Comparison of ENCODE assay signal across 8 cellular contexts in genomic region chr17:63446981-63447687, GRCh38. TPM values are rescaled to one million over a fixed set of nuclear protein-coding genes. Genes with fewer than 3 reads are reported as not detected.
A peak's percentile ranks its signal among the peaks of the same experiment; 100 is the strongest.
DNase-seq lines count a peak whose midpoint lies in the region; ATAC-seq and TF ChIP-seq lines count a peak whose summit lies in the region.

No MANE protein-coding gene starts in this region.

- peaks cover 31% of the 10 kb centered on the region for H3K79me2 ChIP-seq in HCT116 (ENCODE audit: insufficient read depth, low read length)

- H3K27ac ChIP-seq in CD8-positive, alpha-beta T cell (ENCODE audit: low read depth, low read length) = peak overlapping the region; percentile 49
- peak overlapping the region; percentile 92 for H3K27ac ChIP-seq in HCT116 (ENCODE audit: low read depth, low read length)

- TF ChIP-seq RAD21 in HCT116 (IDR thresholded peaks at IDR 0.05; ENCODE audit: low read depth) = no peak

- TSS peak; percentile 77 for BruUV-seq in HCT116 (replicated peaks; lab: Mats Ljungman, UMichigan)

- TF ChIP-seq CTCF in CD8-positive, alpha-beta T cell (IDR thresholded peaks at IDR 0.05) = no peak
- TF ChIP-seq CTCF in HCT116 (IDR thresholded peaks at IDR 0.05 in 2 of 3, conservative IDR thresholded peaks at IDR 0.05 in 1 of 3; ENCODE audit: borderline replicate concordance in 1 of 3, insufficient read depth in 1 of 3, low read depth in 2 of 3, low read length in 2 of 3) (no peak), fibroblast of mammary gland (conservative IDR thresholded peaks at IDR 0.05; ENCODE audit: control insufficient read depth, insufficient read depth, low read depth, low read length) (no peak), progenitor cell of endocrine pancreas (IDR thresholded peaks at IDR 0.05; ENCODE audit: unreplicated experiment) (no peak)

- peak; percentile 25 for ATAC-seq in CD8-positive, alpha-beta T cell
- ATAC-seq in HCT116 = no peak

- peaks cover 12% of the 10 kb centered on the region for H3K4me1 ChIP-seq in CD8-positive, alpha-beta T cell (ENCODE audit: insufficient read depth, low read length)
- H3K4me1 ChIP-seq in HCT116 (ENCODE audit: control insufficient read depth in 1 of 2, insufficient read depth in 2 of 2, low read length in 2 of 2) = peaks cover 15 to 35% of the 10 kb centered on the region in 2 experiments

- no peaks in the 10 kb centered on the region for H3K9me3 Mint-ChIP-seq in CD8-positive, alpha-beta T cell
- no peaks in the 10 kb centered on the region for H3K9me3 Mint-ChIP-seq in activated T-cell treated with anti-CD3 and anti-CD28 coated beads, Interleukin-2, amount 50 U/mL, for 24 hours
- H3K9me3 Mint-ChIP-seq in progenitor cell of endocrine pancreas (ENCODE audit: low read depth) = no peaks in the 10 kb centered on the region

- no peaks in the 10 kb centered on the region for H3K27me3 ChIP-seq in CD8-positive, alpha-beta T cell (ENCODE audit: insufficient read depth, low read length)
- H3K27me3 ChIP-seq in HCT116 (ENCODE audit: insufficient read depth, low read length) = no peaks in the 10 kb centered on the region

- H3K9ac ChIP-seq in HCT116 (ENCODE audit: low read length) = peak overlapping the region; percentile 87

- H3K36me3 Mint-ChIP-seq in CD8-positive, alpha-beta T cell = no peaks in the 10 kb centered on the region
- H3K36me3 Mint-ChIP-seq in activated T-cell treated with anti-CD3 and anti-CD28 coated beads, Interleukin-2, amount 50 U/mL, for 24 hours (ENCODE audit: low read depth) = no peaks in the 10 kb centered on the region
- no peaks in the 10 kb centered on the region for H3K36me3 Mint-ChIP-seq in progenitor cell of endocrine pancreas (ENCODE audit: insufficient read depth)

- H3K4me1 Mint-ChIP-seq in CD8-positive, alpha-beta T cell (ENCODE audit: low read depth) = peaks cover 33% of the 10 kb centered on the region
- H3K4me1 Mint-ChIP-seq in activated T-cell treated with anti-CD3 and anti-CD28 coated beads, Interleukin-2, amount 50 U/mL, for 24 hours (ENCODE audit: low read depth) = peaks cover 28% of the 10 kb centered on the region
- H3K4me1 Mint-ChIP-seq in progenitor cell of endocrine pancreas (ENCODE audit: low read depth) = peaks cover 6% of the 10 kb centered on the region

- POLR2A ChIA-PET in CD8-positive, alpha-beta T cell (lab: Charles Lee) = interaction anchor here (0.7 to 2.1 kb wide), 11 partner anchors 8 to 388 kb away, joined by 3 to 10 read pairs (median 3); partner anchors contain the start of genes ACE, DCAF7 and MAP3K3
- POLR2A ChIA-PET in HCT116 (lab: Charles Lee) = interaction anchor here (0.5 to 4.8 kb wide), 2 partner anchors 12 to 55 kb away, joined by 3 to 23 read pairs; no protein-coding TSS in a partner anchor

- RAD21 ChIA-PET in HCT116 (lab: Charles Lee; ENCODE audit: low non-redundant PET in 1 of 2, low total read pairs in 2 of 2, uncharacterized antibody in 2 of 2, unreplicated experiment in 2 of 2) = no interaction called here

- no peaks in the 10 kb centered on the region for H3K9me2 ChIP-seq in HCT116 (ENCODE audit: insufficient read depth)

- H2AFZ ChIP-seq in HCT116 (ENCODE audit: low read depth, low read length, poor library complexity, severe bottlenecking) = no peak overlapping the region

- no peaks in the 10 kb centered on the region for H4K20me1 ChIP-seq in HCT116 (ENCODE audit: insufficient read depth)

- H3K4me3 ChIP-seq in CD8-positive, alpha-beta T cell (ENCODE audit: low read depth, low read length) = peak overlapping the region; percentile 59
- peak overlapping the region; percentile 85 to 86 for H3K4me3 ChIP-seq in HCT116 (replicated peaks in 1 of 2; ENCODE audit: low read depth in 1 of 2, low read length in 2 of 2)
- peak overlapping the region; percentile 31 for H3K4me3 ChIP-seq in fibroblast of mammary gland (ENCODE audit: control insufficient read depth, low read depth, low read length)

- DNase-seq in CD8-positive, alpha-beta T cell = peak in 6 of 7 experiments; percentile 7 to 63 (median 35)
- no peak for DNase-seq in HCT116 (ENCODE audit: low read depth, low spot score)
- DNase-seq in NCI-H345 (lab: John Stamatoyannopoulos, UW) = peak; percentile 67
- DNase-seq in activated T-cell treated with anti-CD3 and anti-CD28 coated beads, Interleukin-2, amount 50 U/mL, for 24 hours = peak; percentile 80
- DNase-seq in fibroblast of mammary gland (ENCODE audit: low read depth) = no peak
- DNase-seq in progenitor cell of endocrine pancreas (ENCODE audit: low spot score, unreplicated experiment) = no peak
- no peak for DNase-seq in cerebellar cortex (ENCODE audit: low spot score)
- no peak for DNase-seq in NCI-H446 treated with DMSO at 0.1 percent for 48 hours (lab: John Stamatoyannopoulos, UW)

- no peaks in the 10 kb centered on the region for H3K9me3 ChIP-seq in CD8-positive, alpha-beta T cell (ENCODE audit: low read length)
- H3K9me3 ChIP-seq in HCT116 (ENCODE audit: control insufficient read depth in 1 of 2, insufficient read depth in 1 of 2, low read depth in 1 of 2, low read length in 2 of 2) = no peaks in the 10 kb centered on the region

- CTCF ChIA-PET in CD8-positive, alpha-beta T cell (lab: Charles Lee) = interaction anchor here (1.3 to 12.1 kb wide), 4 partner anchors 12 to 165 kb away, joined by 4 to 105 read pairs (median 16); no protein-coding TSS in a partner anchor
- CTCF ChIA-PET in HCT116 (lab: Charles Lee) = interaction anchor here (3.4 kb wide), 1 partner anchor 12 kb away, joined by 43 read pairs; no protein-coding TSS in a partner anchor

- no peaks in the 10 kb centered on the region for H3K36me3 ChIP-seq in CD8-positive, alpha-beta T cell (ENCODE audit: insufficient read depth, low read length)
- H3K36me3 ChIP-seq in HCT116 (ENCODE audit: control insufficient read depth in 1 of 2, insufficient read depth in 2 of 2, low read length in 2 of 2) = no peaks in the 10 kb centered on the region

- peak; percentile 29 for TF ChIP-seq POLR2A in HCT116 (IDR thresholded peaks at IDR 0.05; ENCODE audit: borderline replicate concordance, extremely low read depth, insufficient read depth, insufficient read length)

- peak overlapping the region; percentile 76 for H3K4me3 Mint-ChIP-seq in CD8-positive, alpha-beta T cell
- peak overlapping the region; percentile 63 for H3K4me3 Mint-ChIP-seq in activated T-cell treated with anti-CD3 and anti-CD28 coated beads, Interleukin-2, amount 50 U/mL, for 24 hours
- H3K4me3 Mint-ChIP-seq in progenitor cell of endocrine pancreas (ENCODE audit: low read depth) = peak overlapping the region; percentile 46

- peak overlapping the region; percentile 79 for H3K27ac Mint-ChIP-seq in CD8-positive, alpha-beta T cell
- peak overlapping the region; percentile 84 for H3K27ac Mint-ChIP-seq in activated T-cell treated with anti-CD3 and anti-CD28 coated beads, Interleukin-2, amount 50 U/mL, for 24 hours
- peak overlapping the region; percentile 62 for H3K27ac Mint-ChIP-seq in progenitor cell of endocrine pancreas

- H3K4me2 ChIP-seq in HCT116 (ENCODE audit: low read length) = peak overlapping the region; percentile 98

- intact Hi-C loops in CD8-positive, alpha-beta T cell (cut with DNase I, micrococcal nuclease) = loop anchor here in 1 of 2 experiments (1.0 kb wide), 1 partner anchor 30 kb away; the partner anchor contains the start of gene ACE
- intact Hi-C loops in HCT116 (cut with micrococcal nuclease) = loop anchor here (2.0 kb wide), 2 partner anchors 32 to 176 kb away; partner anchors contain the start of gene MAP3K3

- H3K27me3 Mint-ChIP-seq in CD8-positive, alpha-beta T cell (ENCODE audit: low read depth) = no peaks in the 10 kb centered on the region
- H3K27me3 Mint-ChIP-seq in activated T-cell treated with anti-CD3 and anti-CD28 coated beads, Interleukin-2, amount 50 U/mL, for 24 hours = peaks cover 3% of the 10 kb centered on the region
- peaks cover 18% of the 10 kb centered on the region for H3K27me3 Mint-ChIP-seq in progenitor cell of endocrine pancreas

TF ChIP-seq in HCT116, 20 proteins besides CTCF, POLR2A, EP300 and RAD21:
- TF ChIP-seq ATF3 (IDR thresholded peaks at IDR 0.05) (no peak), ZFX (IDR thresholded peaks at IDR 0.05) (no peak), EZH2phosphoT487 (IDR thresholded peaks at IDR 0.05; ENCODE audit: borderline replicate concordance) (no peak)

RNA-seq across cellular contexts. Expression of gene CYB561, which starts 1.0 kb away (rescaled TPM):
- 10 to 100 TPM; 13.7 to 14.9 TPM for total RNA-seq in CD8-positive, alpha-beta T cell
- total RNA-seq in HCT116 (2021; ENCODE audit: unreplicated experiment) (67.6 TPM), progenitor cell of endocrine pancreas (34.5 and 37.3 TPM in 2 replicates)
- 50.7 and 81.3 TPM in 2 replicates for polyA plus RNA-seq in HCT116 (2012)

RNA-seq across cellular contexts. Expression of gene ACE, which starts 29.7 kb away (rescaled TPM):
- 1 to 10 TPM; 4.3 to 5.5 TPM for total RNA-seq in CD8-positive, alpha-beta T cell
- total RNA-seq in HCT116 (2021; ENCODE audit: unreplicated experiment) = 7.7 TPM
- 2.4 and 3.5 TPM in 2 replicates for polyA plus RNA-seq in HCT116 (2012)
- total RNA-seq in progenitor cell of endocrine pancreas = 6.4 and 6.8 TPM in 2 replicates

Comparison
In these comparisons a context has a peak if more than half of its experiments do, and no peak if none do; other contexts are left out.
1. DNase-seq: peak in CD8-positive, alpha-beta T cell (6 of 7), NCI-H345 (single experiment) and activated T-cell treated with anti-CD3 and anti-CD28 coated beads, Interleukin-2, amount 50 U/mL, for 24 hours (single experiment); none in HCT116 (single experiment), fibroblast of mammary gland (single experiment), progenitor cell of endocrine pancreas (single experiment), cerebellar cortex (single experiment) and NCI-H446 treated with DMSO at 0.1 percent for 48 hours (single experiment).
2. H3K4me3 ChIP-seq: peak in every context shown above with its lines; median percentile 86 in HCT116; 59 in CD8-positive, alpha-beta T cell; 31 in fibroblast of mammary gland.
3. Peak in every context shown above with its lines, with median percentiles within 50 percentile points of each other: H3K27ac Mint-ChIP-seq and H3K4me3 Mint-ChIP-seq.